ENCODE assay signal across 1 cellular context in genomic region chr2:222915092-222915957, GRCh38.
TF ChIP-seq lines count a peak whose summit lies in the region.

No MANE protein-coding gene starts in this region.

TF ChIP-seq in GM23338, 12 proteins besides CTCF, POLR2A, EP300 and RAD21 (continued from another document):
- TF ChIP-seq REST (IDR thresholded peaks at IDR 0.05; ENCODE audit: unreplicated experiment) (no peak), EZH2 (IDR thresholded peaks at IDR 0.05; ENCODE audit: low read depth, unreplicated experiment) (no peak), NANOG (IDR thresholded peaks at IDR 0.05; ENCODE audit: borderline replicate concordance) (no peak), ETS1 (IDR thresholded peaks at IDR 0.05) (no peak)
